In genomic region chr9:42534984-42535325, GRCh38 we compare ENCODE assay signal across 8 cellular contexts.
A peak's percentile ranks its signal among the peaks of the same experiment; 100 is the strongest.
DNase-seq lines count a peak whose midpoint lies in the region; ATAC-seq and TF ChIP-seq lines count a peak whose summit lies in the region.
"Not testable (repeated sequence)": the region's sequence is repeated elsewhere in the genome, so short reads cannot be mapped to it uniquely, and the experiment has no call there.

No MANE protein-coding gene starts in this region.

- not testable (repeated sequence) for TF ChIP-seq CTCF in DND-41 (IDR thresholded peaks at IDR 0.05; ENCODE audit: borderline replicate concordance, extremely low read depth, low read length, poor library complexity, severe bottlenecking); PC-9 (conservative IDR thresholded peaks at IDR 0.05); dorsolateral prefrontal cortex (IDR thresholded peaks at IDR 0.05 in 54 of 56, conservative IDR thresholded peaks at IDR 0.05 in 2 of 56; ENCODE audit: low read depth in 1 of 56, partially characterized antibody in 56 of 56); tibial artery (IDR thresholded peaks at IDR 0.05)
- TF ChIP-seq CTCF in HCT116 (IDR thresholded peaks at IDR 0.05 in 2 of 3, conservative IDR thresholded peaks at IDR 0.05 in 1 of 3; ENCODE audit: borderline replicate concordance in 1 of 3, insufficient read depth in 1 of 3, low read depth in 2 of 3, low read length in 2 of 3) (peak in 2 of 3 experiments; percentile 40 to 48; a peak in 4 of 6 replicates), osteoblast (IDR thresholded peaks at IDR 0.05; ENCODE audit: extremely low read depth, low read depth, low read length) (peak; percentile 17)

- H3K4me1 Mint-ChIP-seq in activated T-cell treated with anti-CD3 and anti-CD28 coated beads, Interleukin-2, amount 50 U/mL, for 24 hours (ENCODE audit: low read depth), result not testable (repeated sequence)

- H3K4me2 ChIP-seq in DND-41 (ENCODE audit: insufficient read depth, low read length); HCT116 (ENCODE audit: low read length); PC-9; osteoblast (ENCODE audit: insufficient read depth, low read length): not testable (repeated sequence)

- CTCF ChIA-PET in HCT116 (lab: Charles Lee); PC-9 (lab: Charles Lee): not testable (repeated sequence)

- not testable (repeated sequence) for H3K9me3 Mint-ChIP-seq in activated T-cell treated with anti-CD3 and anti-CD28 coated beads, Interleukin-2, amount 50 U/mL, for 24 hours

- ATAC-seq in DND-41 (ENCODE audit: insufficient read depth, low read depth); right cardiac atrium: not testable (repeated sequence)
- ATAC-seq in HCT116, result peak; percentile 100

- not testable (repeated sequence) for H3K27me3 ChIP-seq in DND-41 (ENCODE audit: insufficient read depth, low read length, poor library complexity); HCT116 (ENCODE audit: insufficient read depth, low read length); PC-9 (ENCODE audit: insufficient read depth, low read depth); dorsolateral prefrontal cortex; right cardiac atrium (ENCODE audit: control insufficient read depth, insufficient read depth); osteoblast (ENCODE audit: insufficient read depth, low read length); tibial artery

- H3K27ac Mint-ChIP-seq in activated T-cell treated with anti-CD3 and anti-CD28 coated beads, Interleukin-2, amount 50 U/mL, for 24 hours, result not testable (repeated sequence)

- H3K4me1 ChIP-seq in DND-41 (ENCODE audit: insufficient read depth, low read length); HCT116 (ENCODE audit: control insufficient read depth in 1 of 2, insufficient read depth in 2 of 2, low read length in 2 of 2); PC-9 (replicated peaks; ENCODE audit: insufficient read depth); right cardiac atrium (ENCODE audit: control insufficient read depth, insufficient read depth, low read length); osteoblast (ENCODE audit: insufficient read depth, low read length); tibial artery: not testable (repeated sequence)

- TF ChIP-seq POLR2A in HCT116 (IDR thresholded peaks at IDR 0.05; ENCODE audit: borderline replicate concordance, extremely low read depth, insufficient read depth, insufficient read length), result not testable (repeated sequence)

- not testable (repeated sequence) for H3K36me3 ChIP-seq in DND-41 (ENCODE audit: insufficient read depth, low read length); HCT116 (ENCODE audit: control insufficient read depth in 1 of 2, insufficient read depth in 2 of 2, low read length in 2 of 2); PC-9 (ENCODE audit: low read depth); osteoblast (ENCODE audit: insufficient read depth, low read length); tibial artery

- peak; percentile 7 for DNase-seq in DND-41
- peak; percentile 69 for DNase-seq in HCT116 (ENCODE audit: low read depth, low spot score)
- DNase-seq in PC-9, result peak; percentile 8 to 16
- peak; percentile 28 for DNase-seq in activated T-cell treated with anti-CD3 and anti-CD28 coated beads, Interleukin-2, amount 50 U/mL, for 24 hours
- peak in 6 of 10 donors; percentile 9 to 38 (median 26) for DNase-seq in dorsolateral prefrontal cortex
- DNase-seq in right cardiac atrium, result peak in 2 of 3 donors; percentile 43 to 63
- not testable (repeated sequence) for DNase-seq in osteoblast (ENCODE audit: insufficient read length, low spot score, missing footprints)
- DNase-seq in tibial artery, result peak; percentile 44 to 61

- H3K9me3 ChIP-seq in DND-41 (ENCODE audit: insufficient read depth, low read length, severe bottlenecking); HCT116 (ENCODE audit: control insufficient read depth in 1 of 2, insufficient read depth in 1 of 2, low read depth in 1 of 2, low read length in 2 of 2); PC-9 (ENCODE audit: insufficient read depth, low read depth); right cardiac atrium (ENCODE audit: control insufficient read depth, low read length); osteoblast (ENCODE audit: low read depth, low read length); tibial artery: not testable (repeated sequence)

- not testable (repeated sequence) for H3K9me2 ChIP-seq in HCT116 (ENCODE audit: insufficient read depth); PC-9 (ENCODE audit: insufficient read depth)

- not testable (repeated sequence) for H3K27ac ChIP-seq in DND-41 (ENCODE audit: low read length); PC-9; dorsolateral prefrontal cortex; right cardiac atrium (ENCODE audit: low read length); osteoblast (ENCODE audit: low read depth, low read length); tibial artery
- peak overlapping the region; percentile 31; the same call in 1 of the 2 replicates for H3K27ac ChIP-seq in HCT116 (ENCODE audit: low read depth, low read length)

- POLR2A ChIA-PET in HCT116 (lab: Charles Lee); PC-9 (lab: Charles Lee; ENCODE audit: unreplicated experiment): not testable (repeated sequence)

- H3K4me3 Mint-ChIP-seq in activated T-cell treated with anti-CD3 and anti-CD28 coated beads, Interleukin-2, amount 50 U/mL, for 24 hours, result not testable (repeated sequence)

- intact Hi-C loops in HCT116 (cut with micrococcal nuclease); PC-9 (cut with micrococcal nuclease; ENCODE audit: unreplicated experiment); dorsolateral prefrontal cortex (cut with DNase I); right cardiac atrium (cut with DNase I); tibial artery (cut with DNase I; ENCODE audit: low total_unique reads): not testable (repeated sequence)

- not testable (repeated sequence) for H3F3A ChIP-seq in PC-9 (ENCODE audit: insufficient read depth, low read depth)

- RAD21 ChIA-PET in HCT116 (lab: Charles Lee; ENCODE audit: low non-redundant PET in 1 of 2, low total read pairs in 2 of 2, uncharacterized antibody in 2 of 2, unreplicated experiment in 2 of 2), result not testable (repeated sequence)

- H3K4me3 ChIP-seq in DND-41 (ENCODE audit: low read depth in 1 of 2, low read length in 2 of 2); HCT116 (replicated peaks in 1 of 2; ENCODE audit: low read depth in 1 of 2, low read length in 2 of 2); PC-9; dorsolateral prefrontal cortex; right cardiac atrium (ENCODE audit: low read length); osteoblast (ENCODE audit: insufficient read depth, low read length); tibial artery: not testable (repeated sequence)

- H3K9ac ChIP-seq in DND-41 (ENCODE audit: low read depth, low read length); HCT116 (ENCODE audit: low read length): not testable (repeated sequence)

- TF ChIP-seq RAD21 in HCT116 (IDR thresholded peaks at IDR 0.05; ENCODE audit: low read depth), result peak; percentile 64

- H4K20me1 ChIP-seq in DND-41 (ENCODE audit: insufficient read depth, low read length); HCT116 (ENCODE audit: insufficient read depth); PC-9 (ENCODE audit: insufficient read depth); osteoblast (ENCODE audit: insufficient read depth, low read length): not testable (repeated sequence)

- WGBS in right cardiac atrium, result 27% methylated on average over 6 of the region's 6 CpGs

- not testable (repeated sequence) for H3K27me3 Mint-ChIP-seq in activated T-cell treated with anti-CD3 and anti-CD28 coated beads, Interleukin-2, amount 50 U/mL, for 24 hours

- not testable (repeated sequence) for H2AFZ ChIP-seq in DND-41 (ENCODE audit: low read depth, low read length); HCT116 (ENCODE audit: low read depth, low read length, poor library complexity, severe bottlenecking); PC-9; osteoblast (ENCODE audit: low read length)

- H3K79me2 ChIP-seq in DND-41 (ENCODE audit: insufficient read depth, low read length); HCT116 (ENCODE audit: insufficient read depth, low read length); PC-9 (ENCODE audit: low read depth); osteoblast (ENCODE audit: insufficient read depth, low read length): not testable (repeated sequence)

- H3K36me3 Mint-ChIP-seq in activated T-cell treated with anti-CD3 and anti-CD28 coated beads, Interleukin-2, amount 50 U/mL, for 24 hours (ENCODE audit: low read depth), result not testable (repeated sequence)

- BruUV-seq in HCT116 (replicated peaks; lab: Mats Ljungman, UMichigan); PC-9 (replicated peaks; lab: Mats Ljungman, UMichigan): not testable (repeated sequence)
